Comparison of ENCODE assay signal across 1 cellular context in the genomic region with DNA sequence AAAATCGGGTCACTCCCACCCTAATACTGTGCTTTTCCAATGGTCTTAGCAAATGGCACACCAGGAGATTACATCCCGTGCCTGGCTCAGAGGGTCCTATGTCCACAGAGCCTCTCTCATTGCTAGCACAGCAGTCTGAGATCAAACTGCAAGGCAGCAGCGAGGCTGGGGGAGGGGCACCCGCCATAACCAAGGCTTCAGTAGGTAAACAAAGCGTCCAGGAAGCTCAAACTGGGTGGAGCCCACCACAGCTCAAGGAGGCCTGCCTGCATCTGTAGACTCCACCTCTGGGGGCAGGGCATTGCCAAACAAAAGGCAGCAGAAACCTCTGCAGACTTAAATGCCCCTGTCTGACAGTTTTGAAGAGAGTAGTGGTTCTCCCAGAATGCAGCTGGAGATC.
TF ChIP-seq lines count a peak whose summit lies in the region.
"Not testable (repeated sequence)": the region's sequence is repeated elsewhere in the genome, so short reads cannot be mapped to it uniquely, and the experiment has no call there.

No MANE protein-coding gene starts in this region.

TF ChIP-seq in HepG2, 621 proteins besides CTCF, POLR2A, EP300 and RAD21:
- TF ChIP-seq, protein P1, sequence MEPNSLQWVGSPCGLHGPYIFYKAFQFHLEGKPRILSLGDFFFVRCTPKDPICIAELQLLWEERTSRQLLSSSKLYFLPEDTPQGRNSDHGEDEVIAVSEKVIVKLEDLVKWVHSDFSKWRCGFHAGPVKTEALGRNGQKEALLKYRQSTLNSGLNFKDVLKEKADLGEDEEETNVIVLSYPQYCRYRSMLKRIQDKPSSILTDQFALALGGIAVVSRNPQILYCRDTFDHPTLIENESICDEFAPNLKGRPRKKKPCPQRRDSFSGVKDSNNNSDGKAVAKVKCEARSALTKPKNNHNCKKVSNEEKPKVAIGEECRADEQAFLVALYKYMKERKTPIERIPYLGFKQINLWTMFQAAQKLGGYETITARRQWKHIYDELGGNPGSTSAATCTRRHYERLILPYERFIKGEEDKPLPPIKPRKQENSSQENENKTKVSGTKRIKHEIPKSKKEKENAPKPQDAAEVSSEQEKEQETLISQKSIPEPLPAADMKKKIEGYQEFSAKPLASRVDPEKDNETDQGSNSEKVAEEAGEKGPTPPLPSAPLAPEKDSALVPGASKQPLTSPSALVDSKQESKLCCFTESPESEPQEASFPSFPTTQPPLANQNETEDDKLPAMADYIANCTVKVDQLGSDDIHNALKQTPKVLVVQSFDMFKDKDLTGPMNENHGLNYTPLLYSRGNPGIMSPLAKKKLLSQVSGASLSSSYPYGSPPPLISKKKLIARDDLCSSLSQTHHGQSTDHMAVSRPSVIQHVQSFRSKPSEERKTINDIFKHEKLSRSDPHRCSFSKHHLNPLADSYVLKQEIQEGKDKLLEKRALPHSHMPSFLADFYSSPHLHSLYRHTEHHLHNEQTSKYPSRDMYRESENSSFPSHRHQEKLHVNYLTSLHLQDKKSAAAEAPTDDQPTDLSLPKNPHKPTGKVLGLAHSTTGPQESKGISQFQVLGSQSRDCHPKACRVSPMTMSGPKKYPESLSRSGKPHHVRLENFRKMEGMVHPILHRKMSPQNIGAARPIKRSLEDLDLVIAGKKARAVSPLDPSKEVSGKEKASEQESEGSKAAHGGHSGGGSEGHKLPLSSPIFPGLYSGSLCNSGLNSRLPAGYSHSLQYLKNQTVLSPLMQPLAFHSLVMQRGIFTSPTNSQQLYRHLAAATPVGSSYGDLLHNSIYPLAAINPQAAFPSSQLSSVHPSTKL (CRISPR knock-in tag; IDR thresholded peaks at IDR 0.05), result peak; percentile 21; the same call in 1 of the 2 replicates
- not testable (repeated sequence) for TF ChIP-seq FOXA1 (IDR thresholded peaks at IDR 0.05)
- peak; percentile 34; the same call in 1 of the 2 replicates for TF ChIP-seq FOXA1 (CRISPR knock-in tag; IDR thresholded peaks at IDR 0.05)
- TF ChIP-seq SP5 (CRISPR knock-in tag; IDR thresholded peaks at IDR 0.05; ENCODE audit: borderline replicate concordance, low read depth), result 0 out of 2 replicates have a peak, but pooled peaks have one; percentile 29
- TF ChIP-seq, protein P2, sequence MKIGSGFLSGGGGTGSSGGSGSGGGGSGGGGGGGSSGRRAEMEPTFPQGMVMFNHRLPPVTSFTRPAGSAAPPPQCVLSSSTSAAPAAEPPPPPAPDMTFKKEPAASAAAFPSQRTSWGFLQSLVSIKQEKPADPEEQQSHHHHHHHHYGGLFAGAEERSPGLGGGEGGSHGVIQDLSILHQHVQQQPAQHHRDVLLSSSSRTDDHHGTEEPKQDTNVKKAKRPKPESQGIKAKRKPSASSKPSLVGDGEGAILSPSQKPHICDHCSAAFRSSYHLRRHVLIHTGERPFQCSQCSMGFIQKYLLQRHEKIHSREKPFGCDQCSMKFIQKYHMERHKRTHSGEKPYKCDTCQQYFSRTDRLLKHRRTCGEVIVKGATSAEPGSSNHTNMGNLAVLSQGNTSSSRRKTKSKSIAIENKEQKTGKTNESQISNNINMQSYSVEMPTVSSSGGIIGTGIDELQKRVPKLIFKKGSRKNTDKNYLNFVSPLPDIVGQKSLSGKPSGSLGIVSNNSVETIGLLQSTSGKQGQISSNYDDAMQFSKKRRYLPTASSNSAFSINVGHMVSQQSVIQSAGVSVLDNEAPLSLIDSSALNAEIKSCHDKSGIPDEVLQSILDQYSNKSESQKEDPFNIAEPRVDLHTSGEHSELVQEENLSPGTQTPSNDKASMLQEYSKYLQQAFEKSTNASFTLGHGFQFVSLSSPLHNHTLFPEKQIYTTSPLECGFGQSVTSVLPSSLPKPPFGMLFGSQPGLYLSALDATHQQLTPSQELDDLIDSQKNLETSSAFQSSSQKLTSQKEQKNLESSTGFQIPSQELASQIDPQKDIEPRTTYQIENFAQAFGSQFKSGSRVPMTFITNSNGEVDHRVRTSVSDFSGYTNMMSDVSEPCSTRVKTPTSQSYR (CRISPR knock-in tag; IDR thresholded peaks at IDR 0.05; ENCODE audit: borderline replicate concordance), result peak; percentile 72; the same call in 1 of the 2 replicates
- TF ChIP-seq YY1 (IDR thresholded peaks at IDR 0.05; ENCODE audit: insufficient read depth, insufficient replicate concordance, low read depth, low read length), result peak; percentile 6
